In genomic region chr11:66870616-66871520, GRCh38 we compare ENCODE assay signal across 16 cellular contexts. TPM values are rescaled to one million over a fixed set of nuclear protein-coding genes. Genes with fewer than 3 reads are reported as not detected.
DNase-seq lines count a peak whose midpoint lies in the region; ATAC-seq, FAIRE-seq and TF ChIP-seq lines count a peak whose summit lies in the region.
"Had no signal": no experiment of that assay in that cellular context is flagged by ENCODE, and none has a peak within 500 bp of the region (broad histone marks: within the 10 kb centered on the region; RNA-seq: fewer than 3 reads in every experiment).

No MANE protein-coding gene starts in this region.

- DNase-seq in A673 (ENCODE audit: low spot score) (no peak), PC-3 (no peak), kidney (peak; percentile 73), osteoblast (ENCODE audit: insufficient read length, low spot score, missing footprints) (peak; percentile 55), T-helper 1 cell (no peak), AG08396 (ENCODE audit: low spot score) (no peak)
- DNase-seq: ACHN; AML-193; Caco-2; CD4-positive, alpha-beta T cell; GM23248 had no signal

- H3K9me3 ChIP-seq in A673 (ENCODE audit: low read depth, low read length, poor library complexity, severe bottlenecking) (no peaks in the 10 kb centered on the region), PC-3 (ENCODE audit: low read length) (no peaks in the 10 kb centered on the region), kidney (ENCODE audit: control insufficient read depth in 1 of 2, low read length in 2 of 2) (no peaks in the 10 kb centered on the region), osteoblast (ENCODE audit: low read depth, low read length) (no peaks in the 10 kb centered on the region)
- H3K9me3 ChIP-seq: Caco-2, HAP-1 had no signal

- H3K4me3 ChIP-seq in A673 (ENCODE audit: low read depth, low read length, poor library complexity, severe bottlenecking) (no peak overlapping the region), PC-3 (ENCODE audit: low read length) (no peak overlapping the region), kidney (ENCODE audit: low read length in 2 of 2) (no peak overlapping the region), osteoblast (ENCODE audit: insufficient read depth, low read length) (no peak overlapping the region)
- H3K4me3 ChIP-seq: GM23248, HAP-1 had no signal

- H3K9ac ChIP-seq in PC-3 (ENCODE audit: low read length): no peak overlapping the region
- H3K9ac ChIP-seq in kidney (ENCODE audit: low read length in 2 of 2): no peak overlapping the region
- H3K9ac ChIP-seq: GM23248 had no signal

- POLR2A ChIA-PET in A673 (lab: Charles Lee; ENCODE audit: low non-redundant PET) (no interaction called here), PC-3 (lab: Charles Lee; ENCODE audit: unreplicated experiment) (no interaction called here)

- H3K79me2 ChIP-seq in PC-3 (ENCODE audit: low read length) (no peaks in the 10 kb centered on the region), osteoblast (ENCODE audit: insufficient read depth, low read length) (no peaks in the 10 kb centered on the region)

- CTCF ChIA-PET in A673 (lab: Charles Lee): interaction anchor here (0.7 to 1.0 kb wide), 3 partner anchors 12 to 15 kb away, joined by 3 to 4 read pairs (median 3); no protein-coding TSS in a partner anchor
- CTCF ChIA-PET in PC-3 (lab: Charles Lee): interaction anchor here (0.5 kb wide), 1 partner anchor 41 kb away, joined by 9 read pairs; no protein-coding TSS in a partner anchor

- H3K4me2 ChIP-seq in PC-3 (ENCODE audit: low read length): no peak overlapping the region
- H3K4me2 ChIP-seq in osteoblast (ENCODE audit: insufficient read depth, low read length): no peak overlapping the region

- no peaks in the 10 kb centered on the region for H3K9me2 ChIP-seq in PC-3 (replicated peaks; ENCODE audit: low read length)

- TF ChIP-seq CTCF in A673 (conservative IDR thresholded peaks at IDR 0.05; ENCODE audit: low read depth, low read length) (no peak), PC-3 (conservative IDR thresholded peaks at IDR 0.05; ENCODE audit: low read depth, low read length) (no peak), kidney (IDR thresholded peaks at IDR 0.05; ENCODE audit: borderline replicate concordance, extremely low read depth, insufficient read depth) (no peak), osteoblast (IDR thresholded peaks at IDR 0.05; ENCODE audit: extremely low read depth, low read depth, low read length) (no peak)

- FAIRE-seq in kidney (lab: Jason Lieb, UNC): no peak
- FAIRE-seq: D721Med, G401.6, GM12891 had no signal

- H3K36me3 ChIP-seq in A673 (ENCODE audit: insufficient read depth, low read length, poor library complexity, severe bottlenecking) (no peaks in the 10 kb centered on the region), PC-3 (ENCODE audit: low read depth, low read length) (no peaks in the 10 kb centered on the region), kidney (ENCODE audit: control insufficient read depth in 1 of 2, insufficient read depth in 2 of 2, low read length in 2 of 2) (peaks cover 0 to 18% of the 10 kb centered on the region in 2 donors), osteoblast (ENCODE audit: insufficient read depth, low read length) (no peaks in the 10 kb centered on the region)
- H3K36me3 ChIP-seq: HAP-1 had no signal

- no peak overlapping the region for H3K27ac ChIP-seq in A673 (ENCODE audit: low read depth, low read length, poor library complexity, severe bottlenecking)
- no peak overlapping the region for H3K27ac ChIP-seq in PC-3 (ENCODE audit: low read length)
- H3K27ac ChIP-seq in kidney (ENCODE audit: low read depth in 2 of 2, low read length in 2 of 2): no peak overlapping the region
- no peak overlapping the region for H3K27ac ChIP-seq in osteoblast (ENCODE audit: low read depth, low read length)
- H3K27ac ChIP-seq: C4-2B, GM23248 had no signal

- BruUV-seq in A673 (replicated peaks; lab: Mats Ljungman, UMichigan): TSS peak; percentile 40
- BruUV-seq in PC-3 (replicated peaks; lab: Mats Ljungman, UMichigan): TSS peak; percentile 58

- H3K27me3 ChIP-seq in A673 (replicated peaks; ENCODE audit: insufficient read depth, low read depth, low read length, poor library complexity) (no peaks in the 10 kb centered on the region), PC-3 (ENCODE audit: low read length) (no peaks in the 10 kb centered on the region), osteoblast (ENCODE audit: insufficient read depth, low read length) (no peaks in the 10 kb centered on the region)

- intact Hi-C loops in A673 (cut with micrococcal nuclease; ENCODE audit: unreplicated experiment): no loop called here
- intact Hi-C loops in PC-3 (cut with micrococcal nuclease): no loop called here
- intact Hi-C loops in kidney (cut with DNase I): no loop called here

- no peaks in the 10 kb centered on the region for H3F3A ChIP-seq in PC-3 (ENCODE audit: low read length, unreplicated experiment)

- H4K20me1 ChIP-seq in PC-3 (ENCODE audit: low read length) (no peaks in the 10 kb centered on the region), osteoblast (ENCODE audit: insufficient read depth, low read length) (peaks cover 3% of the 10 kb centered on the region)

- H2AFZ ChIP-seq in PC-3 (ENCODE audit: low read length): no peak overlapping the region
- no peak overlapping the region for H2AFZ ChIP-seq in osteoblast (ENCODE audit: low read length)
- H2AFZ ChIP-seq: GM23248 had no signal

- no peaks in the 10 kb centered on the region for H3K4me1 ChIP-seq in A673 (ENCODE audit: insufficient read depth, low read length, poor library complexity, severe bottlenecking)
- H3K4me1 ChIP-seq in PC-3 (ENCODE audit: insufficient read depth, low read length): peaks cover 7% of the 10 kb centered on the region
- no peaks in the 10 kb centered on the region for H3K4me1 ChIP-seq in kidney (ENCODE audit: control insufficient read depth in 1 of 2, insufficient read depth in 1 of 2, low read depth in 1 of 2, low read length in 2 of 2)
- H3K4me1 ChIP-seq in osteoblast (ENCODE audit: insufficient read depth, low read length): no peaks in the 10 kb centered on the region
- H3K4me1 ChIP-seq: HAP-1 had no signal

- no peak for ATAC-seq in PC-3

RNA-seq across cellular contexts. Expression of gene LRFN4, which starts 14.0 kb away (rescaled TPM):
- total RNA-seq in A673 (2021): 52.9 and 57.2 TPM in 2 replicates
- total RNA-seq in PC-3 (2014; rRNA removed): 64.4 and 79.8 TPM in 2 replicates
- total RNA-seq in kidney: 22.3 TPM
- polyA plus RNA-seq in kidney (ENCODE audit: insufficient read depth, low read depth, low replicate concordance): 6.8 TPM
- total RNA-seq in osteoblast: 15.9 and 16.3 TPM in 2 replicates

RNA-seq across cellular contexts. Expression of gene RCE1, which starts 27.6 kb away (rescaled TPM):
- total RNA-seq in A673 (2021) (33.1 and 35.0 TPM in 2 replicates), PC-3 (2014; rRNA removed) (63.9 and 70.4 TPM in 2 replicates), kidney (22.3 TPM), osteoblast (11.5 and 18.1 TPM in 2 replicates)
- 13.8 TPM for polyA plus RNA-seq in kidney (ENCODE audit: insufficient read depth, low read depth, low replicate concordance)

Comparison
In these comparisons a context has a peak if more than half of its experiments do, and no peak if none do; other contexts are left out.
1. DNase-seq: peak in kidney (single experiment) and osteoblast (single experiment); none in A673 (single experiment), PC-3 (single experiment), T-helper 1 cell (0 of 5) and AG08396 (single experiment).